Comparison of ENCODE assay signal across 22 cellular contexts in genomic region chr11:66275396-66275795, GRCh38.
"Had no signal": no experiment of that assay in that cellular context is flagged by ENCODE, and none has a peak within 500 bp of the region (broad histone marks: within the 10 kb centered on the region; RNA-seq: fewer than 3 reads in every experiment).

No MANE protein-coding gene starts in this region.

- H3K27me3 ChIP-seq: dorsolateral prefrontal cortex, right lobe of liver had no signal

- H3K4me3 Mint-ChIP-seq: natural killer cell treated with Interleukin-12 subunit alpha and Interleukin-12 subunit beta and Interleukin-15 and Interleukin-18, amount 100 ng/mL, for 72 hours; stimulated activated memory B cell treated with anti-CD40 and anti-IgM and Interleukin-4, amounts not matched to agents 10 μg/mL and 1 μg/mL and 100 μg/mL, for 72 hours; stimulated activated naive CD8-positive, alpha-beta T cell treated with anti-CD3 and anti-CD28 coated beads, Interleukin-15, amount 100 ng/mL, for 72 hours had no signal

- H3K4me3 ChIP-seq: dorsolateral prefrontal cortex, mucosa of descending colon, psoas muscle, right lobe of liver, spleen, thoracic aorta had no signal

- ATAC-seq: left lobe of liver; mucosa of descending colon; natural killer cell treated with Interleukin-12 subunit alpha and Interleukin-12 subunit beta and Interleukin-15 and Interleukin-18, amount 100 ng/mL, for 72 hours; right lobe of liver; stimulated activated memory B cell treated with anti-CD40 and anti-IgM and Interleukin-4, amounts not matched to agents 10 μg/mL and 1 μg/mL and 100 μg/mL, for 72 hours; stimulated activated naive CD8-positive, alpha-beta T cell treated with anti-CD3 and anti-CD28 coated beads, Interleukin-15, amount 100 ng/mL, for 72 hours had no signal

- H3K9me3 ChIP-seq: mucosa of descending colon, neutrophil, psoas muscle, right lobe of liver, spleen, thoracic aorta had no signal

- H3K27ac ChIP-seq: neutrophil, psoas muscle, right lobe of liver, spleen, thoracic aorta had no signal

- DNase-seq: cortex of kidney; dorsolateral prefrontal cortex; effector CD8-positive, alpha-beta T cell; foreskin melanocyte; head of caudate nucleus; hippocampal formation; mammary epithelial cell; mucosa of descending colon; retina; right lobe of liver; spleen; stimulated activated CD4-positive, alpha-beta T cell treated with anti-CD3 and anti-CD28 coated beads, Interleukin-15, amount 100 ng/mL, for 24 hours; stimulated activated CD4-positive, alpha-beta T cell treated with anti-CD3 and anti-CD28 coated beads, Interleukin-1b, Interleukin-23, amount 100 ng/mL, for 48 hours; stimulated activated CD4-positive, alpha-beta T cell treated with anti-CD3 and anti-CD28 coated beads, Interleukin-4, amount 100 ng/mL, for 24 hours; stimulated activated naive CD8-positive, alpha-beta T cell treated with anti-CD3 and anti-CD28 coated beads, Interleukin-15, amount 100 ng/mL, for 72 hours; trophoblast cell had no signal

- H3K27ac Mint-ChIP-seq: natural killer cell treated with Interleukin-12 subunit alpha and Interleukin-12 subunit beta and Interleukin-15 and Interleukin-18, amount 100 ng/mL, for 72 hours; stimulated activated memory B cell treated with anti-CD40 and anti-IgM and Interleukin-4, amounts not matched to agents 10 μg/mL and 1 μg/mL and 100 μg/mL, for 72 hours had no signal

- H3K9me3 Mint-ChIP-seq: natural killer cell treated with Interleukin-12 subunit alpha and Interleukin-12 subunit beta and Interleukin-15 and Interleukin-18, amount 100 ng/mL, for 72 hours; stimulated activated memory B cell treated with anti-CD40 and anti-IgM and Interleukin-4, amounts not matched to agents 10 μg/mL and 1 μg/mL and 100 μg/mL, for 72 hours; stimulated activated naive CD8-positive, alpha-beta T cell treated with anti-CD3 and anti-CD28 coated beads, Interleukin-15, amount 100 ng/mL, for 72 hours had no signal
